In the genomic region with DNA sequence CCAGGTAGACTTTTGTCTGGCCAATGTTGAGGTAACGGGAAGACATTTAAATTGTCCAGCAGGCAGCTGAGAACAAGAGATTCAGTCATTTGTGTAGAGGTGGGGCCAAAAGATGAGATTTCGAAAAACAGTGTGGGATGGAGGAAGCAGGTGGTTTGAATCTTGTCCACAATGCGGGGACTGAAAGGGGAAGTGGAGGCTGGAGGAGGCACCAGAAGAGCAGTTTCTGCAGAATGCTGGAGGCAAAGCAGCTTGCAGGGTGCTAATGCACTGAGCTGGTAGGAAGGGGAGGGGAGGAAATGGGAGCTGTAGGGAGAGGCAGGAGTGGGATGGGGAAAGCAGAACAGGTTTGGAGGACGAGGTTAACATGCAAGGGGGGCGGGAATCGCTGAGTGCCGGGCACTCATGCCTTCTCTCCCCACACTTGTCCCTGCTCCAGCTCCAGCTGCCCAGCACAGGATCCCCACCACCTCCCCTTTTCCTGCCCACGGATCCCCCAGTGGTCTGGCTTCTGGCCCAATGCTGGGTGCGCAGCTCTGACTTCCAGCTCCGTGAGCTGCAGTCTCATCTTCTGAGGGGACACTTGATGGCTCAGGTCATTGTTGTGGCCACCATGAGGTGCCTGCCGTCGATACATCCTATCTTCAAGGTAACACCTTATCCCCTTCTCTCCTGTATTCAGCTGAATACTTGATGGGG, we compare ENCODE assay signal across 9 cellular contexts. TPM values are rescaled to one million over a fixed set of nuclear protein-coding genes. Genes with fewer than 3 reads are reported as not detected.
DNase-seq lines count a peak whose midpoint lies in the region; ATAC-seq and FAIRE-seq lines count a peak whose summit lies in the region.
"Had no signal": no experiment of that assay in that cellular context is flagged by ENCODE, and none has a peak within 500 bp of the region (broad histone marks: within the 10 kb centered on the region; RNA-seq: fewer than 3 reads in every experiment).

No MANE protein-coding gene starts in this region.

- peak overlapping the region in 1 of 4 donors; percentile 76 for H3K4me3 Mint-ChIP-seq in CD4-positive, CD25-positive, alpha-beta regulatory T cell
- peak overlapping the region; percentile 28 for H3K4me3 Mint-ChIP-seq in activated T-helper 1 cell treated with anti-CD3 and anti-CD28 coated beads, Interleukin-12 subunit alpha, Interleukin-12 subunit beta, Interleukin-2, Interleukin-4 antibody, amounts not matched to agents 30 ng/mL and 10 ng/mL and 1 ng/mL, durations not matched to agents 14 hours and 24 hours and 36 hours

- peaks cover 0 to 2% (median 0%) of the 10 kb centered on the region in 7 donors for H3K9me3 Mint-ChIP-seq in CD4-positive, CD25-positive, alpha-beta regulatory T cell
- H3K9me3 Mint-ChIP-seq in activated T-helper 1 cell treated with anti-CD3 and anti-CD28 coated beads, Interleukin-12 subunit alpha, Interleukin-12 subunit beta, Interleukin-2, Interleukin-4 antibody, amounts not matched to agents 30 ng/mL and 10 ng/mL and 1 ng/mL, durations not matched to agents 14 hours and 24 hours and 36 hours, result no peaks in the 10 kb centered on the region

- peak; percentile 99 for FAIRE-seq in GM19239 (lab: Jason Lieb, UNC)

- peaks cover 0 to 35% (median 20%) of the 10 kb centered on the region in 4 donors for H3K4me1 Mint-ChIP-seq in CD4-positive, CD25-positive, alpha-beta regulatory T cell
- peaks cover 41% of the 10 kb centered on the region for H3K4me1 Mint-ChIP-seq in activated T-helper 1 cell treated with anti-CD3 and anti-CD28 coated beads, Interleukin-12 subunit alpha, Interleukin-12 subunit beta, Interleukin-2, Interleukin-4 antibody, amounts not matched to agents 30 ng/mL and 10 ng/mL and 1 ng/mL, durations not matched to agents 14 hours and 24 hours and 36 hours (ENCODE audit: low read depth)

- DNase-seq in CD4-positive, CD25-positive, alpha-beta regulatory T cell, result no peak
- DNase-seq in GM19239 (ENCODE audit: insufficient read length, low spot score) (peak; percentile 48), superior temporal gyrus (ENCODE audit: extremely low spot score) (no peak), HCEC 1CT (no peak), OCI-M2 (lab: John Stamatoyannopoulos, UW; ENCODE audit: unreplicated experiment) (no peak)
- DNase-seq in activated T-helper 1 cell treated with anti-CD3 and anti-CD28 coated beads, Interleukin-12 subunit alpha, Interleukin-12 subunit beta, Interleukin-2, Interleukin-4 antibody, amounts not matched to agents 30 ng/mL and 10 ng/mL and 1 ng/mL, durations not matched to agents 14 hours and 24 hours and 36 hours (ENCODE audit: low spot score), result no peak
- no peak for DNase-seq in activated CD4-positive, alpha-beta T cell treated with anti-CD3 and anti-CD28 coated beads, Interleukin-2, amount 50 U/mL, for 1 hour

- intact Hi-C loops in activated T-helper 1 cell treated with anti-CD3 and anti-CD28 coated beads, Interleukin-12 subunit alpha, Interleukin-12 subunit beta, Interleukin-2, Interleukin-4 antibody, amounts not matched to agents 30 ng/mL and 10 ng/mL and 1 ng/mL, durations not matched to agents 14 hours and 24 hours and 36 hours (cut with micrococcal nuclease), result loop anchor here (5.0 kb wide), 1 partner anchor 96 kb away; the partner anchor contains the start of gene XAF1

- H3K27ac Mint-ChIP-seq in CD4-positive, CD25-positive, alpha-beta regulatory T cell, result peak overlapping the region in 2 of 3 donors; percentile 24 to 82
- peak overlapping the region; percentile 37 for H3K27ac Mint-ChIP-seq in activated T-helper 1 cell treated with anti-CD3 and anti-CD28 coated beads, Interleukin-12 subunit alpha, Interleukin-12 subunit beta, Interleukin-2, Interleukin-4 antibody, amounts not matched to agents 30 ng/mL and 10 ng/mL and 1 ng/mL, durations not matched to agents 14 hours and 24 hours and 36 hours

- no peak overlapping the region for H3K27ac ChIP-seq in CD4-positive, CD25-positive, alpha-beta regulatory T cell (ENCODE audit: insufficient read depth, low read length, poor library complexity, severe bottlenecking)

- peaks cover 8% of the 10 kb centered on the region for H3K4me1 ChIP-seq in CD4-positive, CD25-positive, alpha-beta regulatory T cell (ENCODE audit: control insufficient read depth, insufficient read depth, low read length, poor library complexity, severe bottlenecking)

- ATAC-seq in CD4-positive, CD25-positive, alpha-beta regulatory T cell (ENCODE audit: low read depth in 2 of 2), result no peak
- ATAC-seq in HG03354 (IDR thresholded peaks at IDR 0.05; ENCODE audit: poor library complexity, severe bottlenecking, unreplicated experiment), result peak; percentile 60

- H3K36me3 ChIP-seq in CD4-positive, CD25-positive, alpha-beta regulatory T cell (ENCODE audit: control insufficient read depth, insufficient read depth, low read length), result peaks cover 4% of the 10 kb centered on the region

- H3K27me3 Mint-ChIP-seq in CD4-positive, CD25-positive, alpha-beta regulatory T cell, result peaks cover 14% of the 10 kb centered on the region
- H3K27me3 Mint-ChIP-seq in activated T-helper 1 cell treated with anti-CD3 and anti-CD28 coated beads, Interleukin-12 subunit alpha, Interleukin-12 subunit beta, Interleukin-2, Interleukin-4 antibody, amounts not matched to agents 30 ng/mL and 10 ng/mL and 1 ng/mL, durations not matched to agents 14 hours and 24 hours and 36 hours (ENCODE audit: insufficient read depth), result peaks cover 13% of the 10 kb centered on the region

- H3K4me3 ChIP-seq in CD4-positive, CD25-positive, alpha-beta regulatory T cell (ENCODE audit: low read depth, low read length), result no peak overlapping the region

- no peaks in the 10 kb centered on the region for H3K9me3 ChIP-seq in CD4-positive, CD25-positive, alpha-beta regulatory T cell (ENCODE audit: control insufficient read depth in 2 of 2, low read length in 2 of 2)

- no peaks in the 10 kb centered on the region for H3K27me3 ChIP-seq in CD4-positive, CD25-positive, alpha-beta regulatory T cell (ENCODE audit: control insufficient read depth, insufficient read depth, low read length)

- peaks cover 13% of the 10 kb centered on the region for H3K36me3 Mint-ChIP-seq in CD4-positive, CD25-positive, alpha-beta regulatory T cell
- H3K36me3 Mint-ChIP-seq in activated T-helper 1 cell treated with anti-CD3 and anti-CD28 coated beads, Interleukin-12 subunit alpha, Interleukin-12 subunit beta, Interleukin-2, Interleukin-4 antibody, amounts not matched to agents 30 ng/mL and 10 ng/mL and 1 ng/mL, durations not matched to agents 14 hours and 24 hours and 36 hours (ENCODE audit: low read depth), result peaks cover 8% of the 10 kb centered on the region

RNA-seq across cellular contexts. Expression of gene C17orf100, which starts 9.4 kb away (rescaled TPM):
- 1.5 TPM for total RNA-seq in CD4-positive, CD25-positive, alpha-beta regulatory T cell
- 1 to 10 TPM; 4.4 to 7.1 (median 5.6) TPM for polyA plus RNA-seq in CD4-positive, CD25-positive, alpha-beta regulatory T cell
- total RNA-seq in activated T-helper 1 cell treated with anti-CD3 and anti-CD28 coated beads, Interleukin-12 subunit alpha, Interleukin-12 subunit beta, Interleukin-2, Interleukin-4 antibody, amounts not matched to agents 30 ng/mL and 10 ng/mL and 1 ng/mL, durations not matched to agents 14 hours and 24 hours and 36 hours, result 1.6 and 1.7 TPM in 2 replicates

RNA-seq across cellular contexts. Expression of gene MED31, which starts 9.5 kb away (rescaled TPM):
- 16.7 TPM for total RNA-seq in CD4-positive, CD25-positive, alpha-beta regulatory T cell
- polyA plus RNA-seq in CD4-positive, CD25-positive, alpha-beta regulatory T cell, result 10 to 100 TPM; 41.5 to 48.1 (median 43.1) TPM
- 24.3 and 28.4 TPM in 2 replicates for total RNA-seq in activated T-helper 1 cell treated with anti-CD3 and anti-CD28 coated beads, Interleukin-12 subunit alpha, Interleukin-12 subunit beta, Interleukin-2, Interleukin-4 antibody, amounts not matched to agents 30 ng/mL and 10 ng/mL and 1 ng/mL, durations not matched to agents 14 hours and 24 hours and 36 hours

RNA-seq across cellular contexts. Expression of gene TXNDC17, which starts 20.1 kb away (rescaled TPM):
- total RNA-seq in CD4-positive, CD25-positive, alpha-beta regulatory T cell, result 15.0 TPM
- 100 to 1,000 TPM; 121 to 262 (median 177) TPM for polyA plus RNA-seq in CD4-positive, CD25-positive, alpha-beta regulatory T cell
- total RNA-seq in activated T-helper 1 cell treated with anti-CD3 and anti-CD28 coated beads, Interleukin-12 subunit alpha, Interleukin-12 subunit beta, Interleukin-2, Interleukin-4 antibody, amounts not matched to agents 30 ng/mL and 10 ng/mL and 1 ng/mL, durations not matched to agents 14 hours and 24 hours and 36 hours, result 94.0 and 95.2 TPM in 2 replicates

RNA-seq across cellular contexts. Expression of gene KIAA0753, which starts 20.4 kb away (rescaled TPM):
- total RNA-seq in CD4-positive, CD25-positive, alpha-beta regulatory T cell, result 11.4 TPM
- 1 to 10 TPM; 1.2 to 1.8 (median 1.4) TPM for polyA plus RNA-seq in CD4-positive, CD25-positive, alpha-beta regulatory T cell
- 18.2 and 22.2 TPM in 2 replicates for total RNA-seq in activated T-helper 1 cell treated with anti-CD3 and anti-CD28 coated beads, Interleukin-12 subunit alpha, Interleukin-12 subunit beta, Interleukin-2, Interleukin-4 antibody, amounts not matched to agents 30 ng/mL and 10 ng/mL and 1 ng/mL, durations not matched to agents 14 hours and 24 hours and 36 hours

RNA-seq across cellular contexts. Expression of gene SLC13A5, which starts 52.3 kb away (rescaled TPM):
- total RNA-seq in CD4-positive, CD25-positive, alpha-beta regulatory T cell, result not detected
- not detected for polyA plus RNA-seq in CD4-positive, CD25-positive, alpha-beta regulatory T cell
- not detected in 2 replicates for total RNA-seq in activated T-helper 1 cell treated with anti-CD3 and anti-CD28 coated beads, Interleukin-12 subunit alpha, Interleukin-12 subunit beta, Interleukin-2, Interleukin-4 antibody, amounts not matched to agents 30 ng/mL and 10 ng/mL and 1 ng/mL, durations not matched to agents 14 hours and 24 hours and 36 hours
- total RNA-seq: Daoy had no signal
